2 cellular contexts compared by ENCODE assay signal in genomic region chr7:100889761-100890639, GRCh38.
A peak's percentile ranks its signal among the peaks of the same experiment; 100 is the strongest.
TF ChIP-seq lines count a peak whose summit lies in the region.

No MANE protein-coding gene starts in this region.

TF ChIP-seq in GM23338, 12 proteins besides CTCF, POLR2A, EP300 and RAD21:
- TF ChIP-seq ZNF462 (CRISPR knock-in tag; IDR thresholded peaks at IDR 0.05) (no peak), EZH2phosphoT487 (IDR thresholded peaks at IDR 0.05; ENCODE audit: unreplicated experiment) (no peak), ZNF331 (CRISPR knock-in tag; IDR thresholded peaks at IDR 0.05; ENCODE audit: low read depth) (no peak), ZNF114 (CRISPR knock-in tag; IDR thresholded peaks at IDR 0.05) (no peak), ETS1 (IDR thresholded peaks at IDR 0.05) (peak; percentile 38; the same call in 1 of the 2 replicates), NANOG (IDR thresholded peaks at IDR 0.05; ENCODE audit: borderline replicate concordance) (no peak), STAT1 (IDR thresholded peaks at IDR 0.05; ENCODE audit: unreplicated experiment) (no peak), CREB1 (CRISPR knock-in tag; IDR thresholded peaks at IDR 0.05; ENCODE audit: low read depth) (peak; percentile 15; the same call in 1 of the 2 replicates), POLR2AphosphoS5 (IDR thresholded peaks at IDR 0.05; ENCODE audit: low read depth) (peak; percentile 93), REST (IDR thresholded peaks at IDR 0.05; ENCODE audit: unreplicated experiment) (peak; percentile 5), JUNB (IDR thresholded peaks at IDR 0.05; ENCODE audit: unreplicated experiment) (no peak), EZH2 (IDR thresholded peaks at IDR 0.05; ENCODE audit: low read depth, unreplicated experiment) (no peak)

TF ChIP-seq in neural cell, 6 proteins besides CTCF, POLR2A, EP300 and RAD21 (continued from another document):
- TF ChIP-seq REST (IDR thresholded peaks at IDR 0.05; ENCODE audit: borderline replicate concordance) (no peak), SMC3 (conservative IDR thresholded peaks at IDR 0.05; ENCODE audit: poor library complexity) (no peak)
